Comparison of ENCODE assay signal across 7 cellular contexts in the genomic region with DNA sequence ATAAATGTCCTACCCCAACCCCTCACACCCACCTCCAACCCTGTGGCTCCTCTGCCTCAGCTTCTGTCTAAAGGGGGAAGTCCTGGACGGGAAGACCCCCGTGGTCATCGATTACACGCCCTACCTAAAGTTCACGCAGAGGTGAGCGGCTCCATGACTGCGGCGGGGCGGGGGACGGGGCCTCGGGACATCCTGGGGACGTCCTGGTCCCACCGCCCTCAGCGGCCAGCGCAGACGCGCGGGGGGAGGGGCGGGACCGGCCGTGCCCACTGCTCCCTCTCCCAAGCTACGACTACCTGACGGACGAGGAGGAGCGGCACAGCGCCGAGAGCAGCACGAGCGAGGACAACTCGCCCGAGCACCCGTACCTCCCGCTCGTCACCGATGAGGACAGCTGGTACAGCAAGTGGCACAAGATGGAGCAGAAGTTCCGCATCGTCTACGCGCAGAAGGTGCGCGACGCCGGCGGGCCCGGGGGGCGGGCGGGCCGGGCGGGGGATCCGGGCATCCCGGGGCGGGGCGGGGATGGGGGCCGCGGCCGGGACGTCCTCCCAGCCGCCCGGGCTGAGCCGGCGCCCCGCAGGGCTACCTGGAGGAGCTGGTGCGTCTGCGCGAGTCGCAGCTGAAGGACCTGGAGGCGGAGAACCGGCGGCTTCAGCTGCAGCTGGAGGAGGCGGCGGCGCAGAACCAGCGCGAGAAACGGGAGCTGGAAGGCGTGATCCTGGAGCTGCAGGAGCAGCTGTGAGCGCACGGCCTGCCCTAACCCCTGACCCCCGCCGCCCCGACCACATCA. TPM values are rescaled to one million over a fixed set of nuclear protein-coding genes. Genes with fewer than 3 reads are reported as not detected.
A peak's percentile ranks its signal among the peaks of the same experiment; 100 is the strongest.
DNase-seq lines count a peak whose midpoint lies in the region; ATAC-seq, FAIRE-seq and TF ChIP-seq lines count a peak whose summit lies in the region.

No MANE protein-coding gene starts in this region.

- CTCF ChIA-PET in GM10248 (lab: Yijun Ruan, JAX), result interaction anchor here (2.0 kb wide), 1 partner anchor 16 kb away, joined by 6 read pairs; no protein-coding TSS in a partner anchor

- peak overlapping the region; percentile 72 for H3K4me2 ChIP-seq in astrocyte (ENCODE audit: low read length)

- TF ChIP-seq EP300 in suprapubic skin (IDR thresholded peaks at IDR 0.05), result no peak

- TF ChIP-seq POLR2A in suprapubic skin (IDR thresholded peaks at IDR 0.05), result no peak

- TF ChIP-seq CTCF in GM10248 (IDR thresholded peaks at IDR 0.05; ENCODE audit: control extremely low read depth, extremely low read depth, low read depth, missing control alignments), result no peak
- no peak for TF ChIP-seq CTCF in astrocyte (IDR thresholded peaks at IDR 0.05; ENCODE audit: insufficient read depth, low read depth, low read length)
- TF ChIP-seq CTCF in suprapubic skin (IDR thresholded peaks at IDR 0.05), result no peak

- 6% methylated on average over 3 of the region's 81 CpGs for WGBS in suprapubic skin

- peaks cover 18% of the 10 kb centered on the region for H4K20me1 ChIP-seq in astrocyte (ENCODE audit: insufficient read depth, low read length)

- ATAC-seq in GM19463 (IDR thresholded peaks at IDR 0.05; ENCODE audit: unreplicated experiment), result no peak

- peaks cover 29% of the 10 kb centered on the region for H3K27me3 ChIP-seq in astrocyte (ENCODE audit: insufficient read depth, low read length)
- peaks cover 52% of the 10 kb centered on the region for H3K27me3 ChIP-seq in suprapubic skin

- no peak overlapping the region for H3K27ac ChIP-seq in astrocyte (ENCODE audit: low read depth, low read length)
- H3K27ac ChIP-seq in suprapubic skin, result no peak overlapping the region

- H3K9me3 ChIP-seq in astrocyte (ENCODE audit: insufficient read depth, low read depth, low read length), result no peaks in the 10 kb centered on the region
- no peaks in the 10 kb centered on the region for H3K9me3 ChIP-seq in suprapubic skin

- DNase-seq in GM10248 (ENCODE audit: extremely low spot score) (peak; percentile 70), NCI-H2196 treated with DMSO at 0.1 percent for 48 hours (lab: John Stamatoyannopoulos, UW; ENCODE audit: unreplicated experiment) (peak; percentile 53), astrocyte (ENCODE audit: low read depth) (no peak), kidney tubule cell (ENCODE audit: low spot score) (peak; percentile 71), suprapubic skin (ENCODE audit: low spot score in 2 of 2) (no peak), HCEC 1CT (no peak)

- peaks cover 9% of the 10 kb centered on the region for H3K36me3 Mint-ChIP-seq in astrocyte (ENCODE audit: low read depth, unreplicated experiment)

- peaks cover 41% of the 10 kb centered on the region for H3K27me3 Mint-ChIP-seq in astrocyte (ENCODE audit: low read depth, unreplicated experiment)

- H3K36me3 ChIP-seq in astrocyte (ENCODE audit: insufficient read depth, low read length) (peaks cover 2% of the 10 kb centered on the region), suprapubic skin (peaks cover 14% of the 10 kb centered on the region)

- FAIRE-seq in astrocyte (lab: Jason Lieb, UNC), result no peak

- H3K9ac ChIP-seq in astrocyte (ENCODE audit: low read length), result no peak overlapping the region

- H3K9me3 Mint-ChIP-seq in astrocyte (ENCODE audit: unreplicated experiment), result peaks cover 4% of the 10 kb centered on the region

- H3K4me3 Mint-ChIP-seq in astrocyte (ENCODE audit: unreplicated experiment), result peak overlapping the region; percentile 81

- H3K79me2 ChIP-seq in astrocyte (ENCODE audit: insufficient read depth, low read length), result no peaks in the 10 kb centered on the region

- POLR2A ChIA-PET in GM10248 (lab: Yijun Ruan, JAX), result interaction anchor here (0.6 kb wide), 2 partner anchors 9 to 98 kb away, joined by 3 to 5 read pairs; no protein-coding TSS in a partner anchor

- no peak overlapping the region for H3K4me3 ChIP-seq in astrocyte (ENCODE audit: insufficient read depth, low read depth, low read length)
- peak overlapping the region; percentile 38 for H3K4me3 ChIP-seq in suprapubic skin

- H3K4me1 ChIP-seq in astrocyte (ENCODE audit: insufficient read depth, low read length) (no peaks in the 10 kb centered on the region), suprapubic skin (peaks cover 24% of the 10 kb centered on the region)

- peak overlapping the region; percentile 47 for H2AFZ ChIP-seq in astrocyte (ENCODE audit: low read depth, low read length)

- H3K4me1 Mint-ChIP-seq in astrocyte (ENCODE audit: low read depth, unreplicated experiment), result peaks cover 4% of the 10 kb centered on the region

- no peak overlapping the region for H3K27ac Mint-ChIP-seq in astrocyte (ENCODE audit: unreplicated experiment)

RNA-seq across cellular contexts. Expression of a gene that starts 6.7 kb away (rescaled TPM):
- 2.0 and 3.4 TPM in 2 replicates for total RNA-seq in astrocyte
- 10 to 100 TPM; 12.6 to 22.0 (median 14.7) TPM for total RNA-seq in suprapubic skin

RNA-seq across cellular contexts. Expression of a gene that starts 9.6 kb away (rescaled TPM):
- 80.6 and 80.9 TPM in 2 replicates for total RNA-seq in astrocyte
- 100 to 1,000 TPM in 3 of 4 donors, 10 to 100 TPM in 1; 94.9 to 132 (median 111) TPM for total RNA-seq in suprapubic skin

RNA-seq across cellular contexts. Expression of a gene that starts 30.0 kb away (rescaled TPM):
- total RNA-seq in astrocyte, result 327 and 338 TPM in 2 replicates
- 100 to 1,000 TPM; 294 to 451 (median 340) TPM for total RNA-seq in suprapubic skin

RNA-seq across cellular contexts. Expression of a gene that starts 47.1 kb away (rescaled TPM):
- not detected in 2 replicates for total RNA-seq in astrocyte
- total RNA-seq in suprapubic skin, result under 1 TPM in 3 of 4 donors, not detected in 1; 0.08 to 0.17 (median 0.10) TPM

RNA-seq across cellular contexts. Expression of a gene that starts 48.6 kb away (rescaled TPM):
- total RNA-seq in astrocyte, result 18.2 and 22.8 TPM in 2 replicates
- total RNA-seq in suprapubic skin, result 1 to 10 TPM; 1.2 to 2.6 (median 1.5) TPM

Comparison
In these comparisons a context has a peak if more than half of its experiments do, and no peak if none do; other contexts are left out.
1. DNase-seq: peak in GM10248 (single experiment), NCI-H2196 treated with DMSO at 0.1 percent for 48 hours (single experiment) and kidney tubule cell (single experiment); none in astrocyte (single experiment), suprapubic skin (0 of 2) and HCEC 1CT (single experiment).